1 cellular context compared by ENCODE assay signal in the genomic region with DNA sequence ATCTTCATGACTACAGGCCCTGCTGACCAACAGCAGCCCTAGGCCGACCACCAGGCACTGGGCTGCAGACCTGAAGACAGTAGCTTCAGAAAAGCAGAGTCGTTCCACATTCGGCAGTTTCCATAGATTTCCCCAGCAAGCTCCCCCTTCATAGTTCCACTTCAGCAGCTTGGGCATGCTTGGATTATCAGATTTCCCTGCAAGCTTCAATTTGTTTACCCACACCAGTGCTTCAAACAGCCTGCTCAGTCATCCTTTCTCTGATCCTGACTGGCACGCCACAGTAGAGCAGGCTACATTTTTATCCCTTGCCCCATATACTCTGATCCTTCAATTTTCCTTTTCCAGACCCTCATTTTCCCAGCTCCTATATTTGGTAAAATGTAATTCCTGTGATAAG.
TF ChIP-seq lines count a peak whose summit lies in the region.

No MANE protein-coding gene starts in this region.

TF ChIP-seq in HepG2, 621 proteins besides CTCF, POLR2A, EP300 and RAD21 (continued from another document):
- TF ChIP-seq ZNF737 (CRISPR knock-in tag; IDR thresholded peaks at IDR 0.05; ENCODE audit: borderline replicate concordance) (no peak), TCF7 (IDR thresholded peaks at IDR 0.05; ENCODE audit: low read depth) (peak; percentile 31; the same call in 1 of the 2 replicates), ATM (IDR thresholded peaks at IDR 0.05; ENCODE audit: borderline replicate concordance) (no peak), HMG20A (CRISPR knock-in tag; IDR thresholded peaks at IDR 0.05; ENCODE audit: borderline replicate concordance) (no peak), GATA4 (IDR thresholded peaks at IDR 0.05; ENCODE audit: borderline replicate concordance, low read depth) (no peak), PAF1 (CRISPR knock-in tag; IDR thresholded peaks at IDR 0.05) (no peak), FOSL2 (CRISPR knock-in tag; IDR thresholded peaks at IDR 0.05) (0 out of 2 replicates have a peak, but pooled peaks have one; percentile 13), ZNF564 (CRISPR knock-in tag; IDR thresholded peaks at IDR 0.05) (no peak), IRX3 (CRISPR knock-in tag; IDR thresholded peaks at IDR 0.05; ENCODE audit: borderline replicate concordance, low read depth) (no peak), FOXP1 (IDR thresholded peaks at IDR 0.05) (no peak), FOXP1 (CRISPR knock-in tag; IDR thresholded peaks at IDR 0.05) (0 out of 2 replicates have a peak, but pooled peaks have one; percentile 6), FLYWCH1 (CRISPR knock-in tag; IDR thresholded peaks at IDR 0.05) (no peak), BHLHE40 (IDR thresholded peaks at IDR 0.05; ENCODE audit: low read length) (no peak), ZBTB7B (CRISPR knock-in tag; IDR thresholded peaks at IDR 0.05) (no peak), ZNF792 (CRISPR knock-in tag; IDR thresholded peaks at IDR 0.05) (no peak), SNRNP70 (IDR thresholded peaks at IDR 0.05; ENCODE audit: low read depth, low read length) (no peak), ISL2 (CRISPR knock-in tag; IDR thresholded peaks at IDR 0.05) (0 out of 2 replicates have a peak, but pooled peaks have one; percentile 31), ZNF446 (CRISPR knock-in tag; IDR thresholded peaks at IDR 0.05) (no peak), ZNF619 (CRISPR knock-in tag; IDR thresholded peaks at IDR 0.05) (no peak)
- TF ChIP-seq, protein P1, sequence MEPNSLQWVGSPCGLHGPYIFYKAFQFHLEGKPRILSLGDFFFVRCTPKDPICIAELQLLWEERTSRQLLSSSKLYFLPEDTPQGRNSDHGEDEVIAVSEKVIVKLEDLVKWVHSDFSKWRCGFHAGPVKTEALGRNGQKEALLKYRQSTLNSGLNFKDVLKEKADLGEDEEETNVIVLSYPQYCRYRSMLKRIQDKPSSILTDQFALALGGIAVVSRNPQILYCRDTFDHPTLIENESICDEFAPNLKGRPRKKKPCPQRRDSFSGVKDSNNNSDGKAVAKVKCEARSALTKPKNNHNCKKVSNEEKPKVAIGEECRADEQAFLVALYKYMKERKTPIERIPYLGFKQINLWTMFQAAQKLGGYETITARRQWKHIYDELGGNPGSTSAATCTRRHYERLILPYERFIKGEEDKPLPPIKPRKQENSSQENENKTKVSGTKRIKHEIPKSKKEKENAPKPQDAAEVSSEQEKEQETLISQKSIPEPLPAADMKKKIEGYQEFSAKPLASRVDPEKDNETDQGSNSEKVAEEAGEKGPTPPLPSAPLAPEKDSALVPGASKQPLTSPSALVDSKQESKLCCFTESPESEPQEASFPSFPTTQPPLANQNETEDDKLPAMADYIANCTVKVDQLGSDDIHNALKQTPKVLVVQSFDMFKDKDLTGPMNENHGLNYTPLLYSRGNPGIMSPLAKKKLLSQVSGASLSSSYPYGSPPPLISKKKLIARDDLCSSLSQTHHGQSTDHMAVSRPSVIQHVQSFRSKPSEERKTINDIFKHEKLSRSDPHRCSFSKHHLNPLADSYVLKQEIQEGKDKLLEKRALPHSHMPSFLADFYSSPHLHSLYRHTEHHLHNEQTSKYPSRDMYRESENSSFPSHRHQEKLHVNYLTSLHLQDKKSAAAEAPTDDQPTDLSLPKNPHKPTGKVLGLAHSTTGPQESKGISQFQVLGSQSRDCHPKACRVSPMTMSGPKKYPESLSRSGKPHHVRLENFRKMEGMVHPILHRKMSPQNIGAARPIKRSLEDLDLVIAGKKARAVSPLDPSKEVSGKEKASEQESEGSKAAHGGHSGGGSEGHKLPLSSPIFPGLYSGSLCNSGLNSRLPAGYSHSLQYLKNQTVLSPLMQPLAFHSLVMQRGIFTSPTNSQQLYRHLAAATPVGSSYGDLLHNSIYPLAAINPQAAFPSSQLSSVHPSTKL (CRISPR knock-in tag; IDR thresholded peaks at IDR 0.05): peak; percentile 49; the same call in 1 of the 2 replicates
- TF ChIP-seq, protein P2, sequence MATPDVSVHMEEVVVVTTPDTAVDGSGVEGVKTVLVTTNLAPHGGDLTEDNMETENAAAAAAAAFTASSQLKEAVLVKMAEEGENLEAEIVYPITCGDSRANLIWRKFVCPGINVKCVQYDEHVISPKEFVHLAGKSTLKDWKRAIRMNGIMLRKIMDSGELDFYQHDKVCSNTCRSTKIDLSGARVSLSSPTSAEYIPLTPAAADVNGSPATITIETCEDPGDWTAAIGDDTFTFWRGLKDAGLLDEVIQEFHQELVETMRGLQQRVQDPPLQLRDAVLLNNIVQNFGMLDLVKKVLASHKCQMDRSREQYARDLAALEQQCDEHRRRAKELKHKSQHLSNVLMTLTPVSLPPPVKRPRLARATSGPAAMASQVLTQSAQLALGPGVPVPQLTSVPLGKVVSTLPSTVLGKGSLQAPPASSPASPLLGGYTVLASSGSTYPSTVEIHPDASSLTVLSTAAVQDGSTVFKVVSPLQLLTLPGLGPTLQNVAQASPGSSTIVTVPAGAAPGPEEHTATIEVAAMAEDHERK (CRISPR knock-in tag; IDR thresholded peaks at IDR 0.05; ENCODE audit: low read depth): no peak
- TF ChIP-seq, protein P3, sequence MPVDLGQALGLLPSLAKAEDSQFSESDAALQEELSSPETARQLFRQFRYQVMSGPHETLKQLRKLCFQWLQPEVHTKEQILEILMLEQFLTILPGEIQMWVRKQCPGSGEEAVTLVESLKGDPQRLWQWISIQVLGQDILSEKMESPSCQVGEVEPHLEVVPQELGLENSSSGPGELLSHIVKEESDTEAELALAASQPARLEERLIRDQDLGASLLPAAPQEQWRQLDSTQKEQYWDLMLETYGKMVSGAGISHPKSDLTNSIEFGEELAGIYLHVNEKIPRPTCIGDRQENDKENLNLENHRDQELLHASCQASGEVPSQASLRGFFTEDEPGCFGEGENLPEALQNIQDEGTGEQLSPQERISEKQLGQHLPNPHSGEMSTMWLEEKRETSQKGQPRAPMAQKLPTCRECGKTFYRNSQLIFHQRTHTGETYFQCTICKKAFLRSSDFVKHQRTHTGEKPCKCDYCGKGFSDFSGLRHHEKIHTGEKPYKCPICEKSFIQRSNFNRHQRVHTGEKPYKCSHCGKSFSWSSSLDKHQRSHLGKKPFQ (CRISPR knock-in tag; IDR thresholded peaks at IDR 0.05; ENCODE audit: insufficient replicate concordance): no peak
- TF ChIP-seq, protein P4, sequence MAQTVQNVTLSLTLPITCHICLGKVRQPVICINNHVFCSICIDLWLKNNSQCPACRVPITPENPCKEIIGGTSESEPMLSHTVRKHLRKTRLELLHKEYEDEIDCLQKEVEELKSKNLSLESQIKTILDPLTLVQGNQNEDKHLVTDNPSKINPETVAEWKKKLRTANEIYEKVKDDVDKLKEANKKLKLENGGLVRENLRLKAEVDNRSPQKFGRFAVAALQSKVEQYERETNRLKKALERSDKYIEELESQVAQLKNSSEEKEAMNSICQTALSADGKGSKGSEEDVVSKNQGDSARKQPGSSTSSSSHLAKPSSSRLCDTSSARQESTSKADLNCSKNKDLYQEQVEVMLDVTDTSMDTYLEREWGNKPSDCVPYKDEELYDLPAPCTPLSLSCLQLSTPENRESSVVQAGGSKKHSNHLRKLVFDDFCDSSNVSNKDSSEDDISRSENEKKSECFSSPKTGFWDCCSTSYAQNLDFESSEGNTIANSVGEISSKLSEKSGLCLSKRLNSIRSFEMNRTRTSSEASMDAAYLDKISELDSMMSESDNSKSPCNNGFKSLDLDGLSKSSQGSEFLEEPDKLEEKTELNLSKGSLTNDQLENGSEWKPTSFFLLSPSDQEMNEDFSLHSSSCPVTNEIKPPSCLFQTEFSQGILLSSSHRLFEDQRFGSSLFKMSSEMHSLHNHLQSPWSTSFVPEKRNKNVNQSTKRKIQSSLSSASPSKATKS (CRISPR knock-in tag; IDR thresholded peaks at IDR 0.05): no peak
- TF ChIP-seq, protein P5, sequence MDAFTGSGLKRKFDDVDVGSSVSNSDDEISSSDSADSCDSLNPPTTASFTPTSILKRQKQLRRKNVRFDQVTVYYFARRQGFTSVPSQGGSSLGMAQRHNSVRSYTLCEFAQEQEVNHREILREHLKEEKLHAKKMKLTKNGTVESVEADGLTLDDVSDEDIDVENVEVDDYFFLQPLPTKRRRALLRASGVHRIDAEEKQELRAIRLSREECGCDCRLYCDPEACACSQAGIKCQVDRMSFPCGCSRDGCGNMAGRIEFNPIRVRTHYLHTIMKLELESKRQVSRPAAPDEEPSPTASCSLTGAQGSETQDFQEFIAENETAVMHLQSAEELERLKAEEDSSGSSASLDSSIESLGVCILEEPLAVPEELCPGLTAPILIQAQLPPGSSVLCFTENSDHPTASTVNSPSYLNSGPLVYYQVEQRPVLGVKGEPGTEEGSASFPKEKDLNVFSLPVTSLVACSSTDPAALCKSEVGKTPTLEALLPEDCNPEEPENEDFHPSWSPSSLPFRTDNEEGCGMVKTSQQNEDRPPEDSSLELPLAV (CRISPR knock-in tag; conservative IDR thresholded peaks at IDR 0.05; ENCODE audit: low read depth): no peak
